ENCODE assay signal across 2 cellular contexts in the genomic region with DNA sequence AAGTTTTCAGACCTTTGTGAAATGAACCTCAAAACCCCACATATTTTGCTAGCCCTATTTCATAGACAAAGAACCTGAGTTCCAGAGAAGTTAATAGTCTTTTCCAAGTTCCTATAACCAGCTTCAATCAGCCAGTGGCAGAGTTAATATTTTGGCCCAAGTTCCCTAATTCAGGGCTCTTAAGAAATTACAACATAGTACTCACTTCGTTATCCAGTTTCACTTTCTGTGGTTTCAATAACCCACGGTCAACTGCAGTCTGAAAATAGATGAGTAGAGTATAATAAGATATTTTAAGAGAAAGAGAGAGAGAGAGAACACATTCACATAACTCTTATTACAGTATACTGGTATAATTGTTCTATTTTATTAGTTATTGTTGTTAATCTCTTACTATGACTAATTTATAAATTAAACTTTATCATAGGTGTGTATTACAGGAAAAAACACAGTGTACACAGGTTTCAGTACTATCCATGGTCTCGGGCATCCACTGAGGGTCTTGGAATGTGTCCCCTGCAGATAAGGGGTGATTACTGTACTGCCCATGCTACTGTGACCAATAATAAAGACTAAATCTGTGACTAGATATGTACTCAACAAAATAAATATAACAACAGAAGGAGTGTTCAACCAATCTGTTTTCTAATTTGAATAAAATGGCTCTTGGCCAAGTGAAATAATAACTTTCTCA.
TF ChIP-seq lines count a peak whose summit lies in the region.

No MANE protein-coding gene starts in this region.

TF ChIP-seq in IMR-90, 13 proteins besides CTCF, POLR2A, EP300 and RAD21:
- no peak for TF ChIP-seq MAZ (IDR thresholded peaks at IDR 0.05; ENCODE audit: borderline replicate concordance, low read depth, low read length)
- no peak for TF ChIP-seq SMC3 (IDR thresholded peaks at IDR 0.05; ENCODE audit: low read depth, low read length)
- no peak for TF ChIP-seq FOS (IDR thresholded peaks at IDR 0.05; ENCODE audit: low read depth, low read length)
- TF ChIP-seq, protein P1, sequence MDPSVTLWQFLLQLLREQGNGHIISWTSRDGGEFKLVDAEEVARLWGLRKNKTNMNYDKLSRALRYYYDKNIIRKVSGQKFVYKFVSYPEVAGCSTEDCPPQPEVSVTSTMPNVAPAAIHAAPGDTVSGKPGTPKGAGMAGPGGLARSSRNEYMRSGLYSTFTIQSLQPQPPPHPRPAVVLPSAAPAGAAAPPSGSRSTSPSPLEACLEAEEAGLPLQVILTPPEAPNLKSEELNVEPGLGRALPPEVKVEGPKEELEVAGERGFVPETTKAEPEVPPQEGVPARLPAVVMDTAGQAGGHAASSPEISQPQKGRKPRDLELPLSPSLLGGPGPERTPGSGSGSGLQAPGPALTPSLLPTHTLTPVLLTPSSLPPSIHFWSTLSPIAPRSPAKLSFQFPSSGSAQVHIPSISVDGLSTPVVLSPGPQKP (IDR thresholded peaks at IDR 0.05; ENCODE audit: borderline replicate concordance, low read depth, low read length), result no peak
- no peak for TF ChIP-seq CEBPB (IDR thresholded peaks at IDR 0.05; ENCODE audit: low read depth, low read length)
- no peak for TF ChIP-seq BHLHE40 (IDR thresholded peaks at IDR 0.05; ENCODE audit: low read depth, low read length)
- TF ChIP-seq RCOR1 (IDR thresholded peaks at IDR 0.05; ENCODE audit: insufficient replicate concordance, low read length), result no peak
- no peak for TF ChIP-seq RFX5 (IDR thresholded peaks at IDR 0.05; ENCODE audit: low read depth, low read length)
- TF ChIP-seq, protein P2, sequence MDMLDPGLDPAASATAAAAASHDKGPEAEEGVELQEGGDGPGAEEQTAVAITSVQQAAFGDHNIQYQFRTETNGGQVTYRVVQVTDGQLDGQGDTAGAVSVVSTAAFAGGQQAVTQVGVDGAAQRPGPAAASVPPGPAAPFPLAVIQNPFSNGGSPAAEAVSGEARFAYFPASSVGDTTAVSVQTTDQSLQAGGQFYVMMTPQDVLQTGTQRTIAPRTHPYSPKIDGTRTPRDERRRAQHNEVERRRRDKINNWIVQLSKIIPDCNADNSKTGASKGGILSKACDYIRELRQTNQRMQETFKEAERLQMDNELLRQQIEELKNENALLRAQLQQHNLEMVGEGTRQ (IDR thresholded peaks at IDR 0.05; ENCODE audit: low read depth, low read length), result no peak
- TF ChIP-seq CHD1 (IDR thresholded peaks at IDR 0.05; ENCODE audit: low read depth, low read length), result no peak
- no peak for TF ChIP-seq NFE2L2 (IDR thresholded peaks at IDR 0.05; ENCODE audit: low read depth, low read length)

TF ChIP-seq in K562, 482 proteins besides CTCF, POLR2A, EP300 and RAD21:
- TF ChIP-seq ZBTB17 (CRISPR knock-in tag; IDR thresholded peaks at IDR 0.05) (no peak), CBX8 (IDR thresholded peaks at IDR 0.05; ENCODE audit: borderline replicate concordance, extremely low read depth, low read depth, low read length, poor library complexity, severe bottlenecking) (peak; percentile 11)
TF ChIP-seq in K562: peak in this region for 1.
